10 cellular contexts compared by ENCODE assay signal in genomic region chr17:60149691-60150582, GRCh38. TPM values are rescaled to one million over a fixed set of nuclear protein-coding genes. Genes with fewer than 3 reads are reported as not detected.
DNase-seq lines count a peak whose midpoint lies in the region; ATAC-seq and TF ChIP-seq lines count a peak whose summit lies in the region.
"Had no signal": no experiment of that assay in that cellular context is flagged by ENCODE, and none has a peak within 500 bp of the region (broad histone marks: within the 10 kb centered on the region; RNA-seq: fewer than 3 reads in every experiment).

Gene CA4, plus strand, starts transcription at chr17:60149973. Its CDS starts 62 bp downstream, at chr17:60150035.

- no peak for DNase-seq in activated naive CD4-positive, alpha-beta T cell treated with anti-CD3 and anti-CD28 coated beads, Interleukin-2, amount 10 ng/mL, durations not matched to agents 7 days and 5 days
- DNase-seq in activated naive CD4-positive, alpha-beta T cell (lab: John Stamatoyannopoulos, UW): no peak
- DNase-seq in mammary epithelial cell (no peak), lung (ENCODE audit: low spot score) (no peak), upper lobe of right lung (no peak), GDM1 (lab: John Stamatoyannopoulos, UW) (no peak)
- no peak for DNase-seq in stimulated activated CD4-positive, alpha-beta T cell treated with anti-CD3 and anti-CD28 coated beads, Interleukin-4, amount 100 ng/mL, for 24 hours
- DNase-seq: activated CD4-positive, alpha-beta T cell treated with anti-CD3 and anti-CD28 coated beads for 1 hour had no signal

- peak within 1 kb of the TSS; percentile 66 for H3K4me2 ChIP-seq in mammary epithelial cell (ENCODE audit: insufficient read depth, low read depth, low read length)

- no peaks in the 10 kb centered on the region for H4K20me1 ChIP-seq in mammary epithelial cell (ENCODE audit: insufficient read depth, low read length)

- no peak within 1 kb of the TSS for H2AFZ ChIP-seq in mammary epithelial cell (ENCODE audit: low read depth, low read length)

- peak within 1 kb of the TSS; percentile 41 for H3K4me3 Mint-ChIP-seq in activated naive CD4-positive, alpha-beta T cell treated with anti-CD3 and anti-CD28 coated beads, Interleukin-2, amount 10 ng/mL, durations not matched to agents 7 days and 5 days

- no peaks in the 10 kb centered on the region for H3K36me3 Mint-ChIP-seq in activated naive CD4-positive, alpha-beta T cell treated with anti-CD3 and anti-CD28 coated beads, Interleukin-2, amount 10 ng/mL, durations not matched to agents 7 days and 5 days

- ATAC-seq in lung (ENCODE audit: insufficient read depth, low FRiP score) (no peak), upper lobe of right lung (peak; percentile 50), HG03196 (IDR thresholded peaks at IDR 0.05; ENCODE audit: unreplicated experiment) (no peak)

- no peaks in the 10 kb centered on the region for H3K79me2 ChIP-seq in mammary epithelial cell (ENCODE audit: insufficient read depth, low read length)

- H3K4me3 ChIP-seq in mammary epithelial cell (replicated peaks in 1 of 3; ENCODE audit: insufficient read depth in 1 of 3, low read depth in 2 of 3, low read length in 3 of 3): peak within 1 kb of the TSS in 1 of 3 experiments; percentile 20
- H3K4me3 ChIP-seq in lung: peak within 1 kb of the TSS; percentile 49
- H3K4me3 ChIP-seq in upper lobe of right lung: peak within 1 kb of the TSS; percentile 44

- TF ChIP-seq CTCF in mammary epithelial cell (conservative IDR thresholded peaks at IDR 0.05 in 1 of 2, IDR thresholded peaks at IDR 0.05 in 1 of 2; ENCODE audit: extremely low read depth in 1 of 2, insufficient read depth in 1 of 2, low read depth in 1 of 2, low read length in 2 of 2) (no peak), lung (IDR thresholded peaks at IDR 0.05; ENCODE audit: control extremely low read depth, extremely low read depth) (no peak), upper lobe of right lung (IDR thresholded peaks at IDR 0.05) (no peak)

- no peaks in the 10 kb centered on the region for H3K9me3 Mint-ChIP-seq in activated naive CD4-positive, alpha-beta T cell treated with anti-CD3 and anti-CD28 coated beads, Interleukin-2, amount 10 ng/mL, durations not matched to agents 7 days and 5 days

- WGBS in mammary epithelial cell (ENCODE audit: low coverage, missing lambda C conversion rate): 9% methylated on average over 21 of the region's 81 CpGs
- WGBS in lung, 2 donors: 3% methylated on average over 62 to 81 of the region's 81 CpGs

- CTCF ChIA-PET in activated naive CD4-positive, alpha-beta T cell treated with anti-CD3 and anti-CD28 coated beads, Interleukin-2, amount 10 ng/mL, durations not matched to agents 7 days and 5 days (lab: Charles Lee): no interaction called here
- CTCF ChIA-PET in mammary epithelial cell (lab: Charles Lee; ENCODE audit: low non-redundant PET): no interaction called here

- H3K27me3 ChIP-seq in mammary epithelial cell (ENCODE audit: insufficient read depth, low read length) (peaks cover 22% of the 10 kb centered on the region), lung (ENCODE audit: control insufficient read depth, insufficient read depth) (no peaks in the 10 kb centered on the region), upper lobe of right lung (peaks cover 50% of the 10 kb centered on the region)

- H3K36me3 ChIP-seq in mammary epithelial cell (ENCODE audit: insufficient read depth, low read length): no peaks in the 10 kb centered on the region
- no peaks in the 10 kb centered on the region for H3K36me3 ChIP-seq in lung (ENCODE audit: control insufficient read depth in 2 of 2, insufficient read depth in 2 of 2, low read length in 2 of 2)
- H3K36me3 ChIP-seq in upper lobe of right lung: no peaks in the 10 kb centered on the region

- in situ Hi-C loops in mammary epithelial cell (cut with MboI; ENCODE audit: low sequenced_read_pairs in 2 of 2): loop anchor here (25.0 kb wide), 1 partner anchor 287 kb away; no protein-coding TSS in a partner anchor

- H3K27ac Mint-ChIP-seq in activated naive CD4-positive, alpha-beta T cell treated with anti-CD3 and anti-CD28 coated beads, Interleukin-2, amount 10 ng/mL, durations not matched to agents 7 days and 5 days: no peak within 1 kb of the TSS

- no peaks in the 10 kb centered on the region for H3K9me3 ChIP-seq in mammary epithelial cell (replicated peaks; ENCODE audit: insufficient read depth, low read length)
- peaks cover 0 to 2% of the 10 kb centered on the region in 2 donors for H3K9me3 ChIP-seq in lung (ENCODE audit: control insufficient read depth in 2 of 2, insufficient read depth in 1 of 2, low read length in 1 of 2)
- no peaks in the 10 kb centered on the region for H3K9me3 ChIP-seq in upper lobe of right lung

- peaks cover 7% of the 10 kb centered on the region for H3K4me1 ChIP-seq in mammary epithelial cell (ENCODE audit: insufficient read depth, low read length)
- peaks cover 0 to 10% of the 10 kb centered on the region in 2 donors for H3K4me1 ChIP-seq in lung (ENCODE audit: control insufficient read depth in 2 of 2, insufficient read depth in 2 of 2, low read length in 2 of 2)
- peaks cover 13% of the 10 kb centered on the region for H3K4me1 ChIP-seq in upper lobe of right lung

- peaks cover 94% of the 10 kb centered on the region for H3K27me3 Mint-ChIP-seq in activated naive CD4-positive, alpha-beta T cell treated with anti-CD3 and anti-CD28 coated beads, Interleukin-2, amount 10 ng/mL, durations not matched to agents 7 days and 5 days

- no peak within 1 kb of the TSS for H3K9ac ChIP-seq in mammary epithelial cell (ENCODE audit: insufficient read depth, low read length)

- dilution Hi-C loops in mammary epithelial cell (cut with HindIII; ENCODE audit: low sequenced_read_pairs): loop anchor here (10.0 kb wide), 1 partner anchor 275 kb away; the partner anchor contains the start of gene CHCT1

- intact Hi-C loops in mammary epithelial cell (cut with micrococcal nuclease): loop anchor here (10.0 kb wide), 1 partner anchor 485 kb away; no protein-coding TSS in a partner anchor
- intact Hi-C loops in upper lobe of right lung (cut with DNase I): no loop called here

- H3K4me1 Mint-ChIP-seq in activated naive CD4-positive, alpha-beta T cell treated with anti-CD3 and anti-CD28 coated beads, Interleukin-2, amount 10 ng/mL, durations not matched to agents 7 days and 5 days: peaks cover 19% of the 10 kb centered on the region

- BruUV-seq in mammary epithelial cell (replicated peaks; lab: Mats Ljungman, UMichigan): no TSS peak

- H3K27ac ChIP-seq in mammary epithelial cell (ENCODE audit: insufficient read depth, low read depth, low read length) (no peak within 1 kb of the TSS), lung (ENCODE audit: low read depth in 1 of 2, low read length in 1 of 2) (peak within 1 kb of the TSS in 1 of 2 donors; percentile 52), upper lobe of right lung (peak within 1 kb of the TSS; percentile 27)

RNA-seq across cellular contexts. Expression of gene CA4, which starts in this region (rescaled TPM):
- not detected for total RNA-seq in mammary epithelial cell
- not detected for polyA plus RNA-seq in mammary epithelial cell
- polyA minus RNA-seq in mammary epithelial cell: not detected
- total RNA-seq in lung: 10 to 100 TPM; 50.0 to 57.3 TPM
- 10 to 100 TPM; 57.3 to 57.6 TPM for polyA plus RNA-seq in lung
- 73.1 TPM for total RNA-seq in upper lobe of right lung
- total RNA-seq: fibroblast of villous mesenchyme had no signal

Comparison
In these comparisons a context has a peak if more than half of its experiments do, and no peak if none do; other contexts are left out.
1. RNA of gene CA4 (total RNA-seq): 73.1 TPM in upper lobe of right lung (single experiment) and 50.0 to 57.3 TPM in lung; not detected in mammary epithelial cell; every median in the first group is over 10 times any median in the second.
2. RNA of gene CA4 (polyA plus RNA-seq): 57.3 to 57.6 TPM in lung; not detected in mammary epithelial cell (single experiment); every median in the first group is over 10 times any median in the second.